8 cellular contexts compared by ENCODE assay signal in the genomic region with DNA sequence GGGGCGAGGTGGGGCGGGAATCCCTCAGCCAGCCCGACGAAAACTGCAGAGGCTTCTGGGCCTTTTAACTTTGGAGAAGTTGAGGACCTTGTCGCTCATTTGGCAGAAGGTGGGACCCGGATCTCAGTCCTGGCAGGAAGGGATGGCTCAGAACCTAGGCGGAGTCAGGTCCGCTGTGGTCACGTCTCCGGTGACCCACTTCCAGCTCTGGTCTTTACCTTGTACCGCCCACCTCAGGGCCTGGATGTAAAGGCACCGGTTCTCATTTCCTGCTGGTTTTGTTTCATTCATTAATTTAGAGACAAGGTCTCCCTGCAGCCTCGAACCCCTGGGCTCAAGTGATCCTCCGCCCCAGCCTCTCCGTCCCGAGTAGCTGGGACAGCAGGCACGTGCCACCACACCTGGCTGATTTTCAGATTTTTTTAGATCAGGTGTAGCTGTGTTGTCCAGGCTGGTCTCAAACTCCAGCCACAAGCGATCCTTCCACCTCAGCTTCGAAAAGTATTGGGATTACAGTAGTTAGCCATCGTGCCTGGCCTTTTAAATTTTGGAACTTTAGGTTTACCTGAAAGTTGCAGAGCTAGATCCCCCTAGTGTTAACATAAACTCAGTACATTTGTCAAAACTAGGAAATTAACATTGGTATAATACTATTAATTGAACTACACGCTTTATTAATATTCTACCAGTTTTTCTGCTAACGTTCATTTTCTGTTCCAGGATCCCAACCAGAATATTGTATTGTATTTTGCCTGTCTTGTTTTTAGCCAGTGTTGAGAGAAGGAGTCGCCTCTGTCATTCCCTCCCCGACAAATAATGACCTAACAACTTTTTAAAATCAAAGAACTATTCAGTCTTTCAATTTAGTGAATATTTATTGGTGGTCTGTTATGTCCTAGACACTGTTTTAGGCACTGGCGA. TPM values are rescaled to one million over a fixed set of nuclear protein-coding genes. Genes with fewer than 3 reads are reported as not detected.
A peak's percentile ranks its signal among the peaks of the same experiment; 100 is the strongest.
DNase-seq lines count a peak whose midpoint lies in the region; ATAC-seq and TF ChIP-seq lines count a peak whose summit lies in the region.

No MANE protein-coding gene starts in this region.

- peaks cover 26% of the 10 kb centered on the region for H3K4me1 Mint-ChIP-seq in activated T-helper 2 cell treated with anti-CD3 and anti-CD28 coated beads, Interferon-gamma antibody, Interleukin-2, Interleukin-4, amounts not matched to agents 10 μg/mL and 5 μg/mL and 100 μg/mL, durations not matched to agents 14 hours and 24 hours and 36 hours (ENCODE audit: low read depth)

- DNase-seq in C1 segment of cervical spinal cord (lab: John Stamatoyannopoulos, UW): peak in 9 of 14 donors; percentile 39 to 70 (median 52)
- peak; percentile 43 for DNase-seq in NT2/D1 (ENCODE audit: low read depth, low spot score)
- DNase-seq in activated T-helper 2 cell treated with anti-CD3 and anti-CD28 coated beads, Interferon-gamma antibody, Interleukin-2, Interleukin-4, amounts not matched to agents 10 μg/mL and 5 μg/mL and 100 μg/mL, durations not matched to agents 14 hours and 24 hours and 36 hours (ENCODE audit: low spot score): no peak
- DNase-seq in foreskin fibroblast: peak; percentile 28 to 54
- no peak for DNase-seq in omental fat pad (ENCODE audit: low spot score)
- no peak for DNase-seq in aorta

- ATAC-seq in HG03354 (IDR thresholded peaks at IDR 0.05; ENCODE audit: poor library complexity, severe bottlenecking, unreplicated experiment): peak; percentile 46
- peak; percentile 68 for ATAC-seq in omental fat pad (ENCODE audit: low FRiP score)
- peak; percentile 69 for ATAC-seq in aorta (ENCODE audit: low FRiP score)

- no peaks in the 10 kb centered on the region for H3K4me1 ChIP-seq in NT2/D1 (ENCODE audit: insufficient read depth, insufficient read length)
- H3K4me1 ChIP-seq in aorta (ENCODE audit: control insufficient read depth in 1 of 2, insufficient read depth in 2 of 2, low read length in 2 of 2): no peaks in the 10 kb centered on the region

- H3K27ac Mint-ChIP-seq in activated T-helper 2 cell treated with anti-CD3 and anti-CD28 coated beads, Interferon-gamma antibody, Interleukin-2, Interleukin-4, amounts not matched to agents 10 μg/mL and 5 μg/mL and 100 μg/mL, durations not matched to agents 14 hours and 24 hours and 36 hours: peak overlapping the region; percentile 97

- no peaks in the 10 kb centered on the region for H3K9me3 Mint-ChIP-seq in activated T-helper 2 cell treated with anti-CD3 and anti-CD28 coated beads, Interferon-gamma antibody, Interleukin-2, Interleukin-4, amounts not matched to agents 10 μg/mL and 5 μg/mL and 100 μg/mL, durations not matched to agents 14 hours and 24 hours and 36 hours

- TF ChIP-seq CTCF in foreskin fibroblast (IDR thresholded peaks at IDR 0.05; ENCODE audit: low read depth, low read length) (peak; percentile 39), omental fat pad (IDR thresholded peaks at IDR 0.05) (no peak)

- H3K4me3 ChIP-seq in NT2/D1 (ENCODE audit: insufficient read length, low read depth): peak overlapping the region; percentile 74
- H3K4me3 ChIP-seq in foreskin fibroblast (ENCODE audit: low read depth in 1 of 2, low read length in 2 of 2): peak overlapping the region; percentile 84 to 85
- H3K4me3 ChIP-seq in aorta (ENCODE audit: low read length in 2 of 2): peak overlapping the region; percentile 53 to 57

- peak overlapping the region in 1 of 2 donors; percentile 50 for H3K27ac ChIP-seq in aorta (ENCODE audit: low read depth in 1 of 2, low read length in 2 of 2)

- WGBS in aorta, 2 donors: 9 to 10% methylated on average over 25 of the region's 25 CpGs

- peaks cover 9% of the 10 kb centered on the region for H3K36me3 ChIP-seq in NT2/D1 (ENCODE audit: insufficient read depth, insufficient read length, low read length)
- no peaks in the 10 kb centered on the region for H3K36me3 ChIP-seq in aorta (ENCODE audit: control insufficient read depth in 1 of 2, insufficient read depth in 2 of 2, low read length in 1 of 2)

- peaks cover 5% of the 10 kb centered on the region for H3K36me3 Mint-ChIP-seq in activated T-helper 2 cell treated with anti-CD3 and anti-CD28 coated beads, Interferon-gamma antibody, Interleukin-2, Interleukin-4, amounts not matched to agents 10 μg/mL and 5 μg/mL and 100 μg/mL, durations not matched to agents 14 hours and 24 hours and 36 hours (ENCODE audit: low read depth)

- intact Hi-C loops in activated T-helper 2 cell treated with anti-CD3 and anti-CD28 coated beads, Interferon-gamma antibody, Interleukin-2, Interleukin-4, amounts not matched to agents 10 μg/mL and 5 μg/mL and 100 μg/mL, durations not matched to agents 14 hours and 24 hours and 36 hours (cut with micrococcal nuclease): loop anchor here (1.0 to 10.0 kb wide), 5 partner anchors 9 to 565 kb away; a partner anchor contains a TSS
- intact Hi-C loops in aorta (cut with DNase I): loop anchor here (1.0 to 10.0 kb wide), 5 partner anchors 17 to 125 kb away; a partner anchor contains a TSS

- peak overlapping the region; percentile 85 for H3K9ac ChIP-seq in NT2/D1 (ENCODE audit: insufficient read length, low read depth)

- H3K4me3 Mint-ChIP-seq in activated T-helper 2 cell treated with anti-CD3 and anti-CD28 coated beads, Interferon-gamma antibody, Interleukin-2, Interleukin-4, amounts not matched to agents 10 μg/mL and 5 μg/mL and 100 μg/mL, durations not matched to agents 14 hours and 24 hours and 36 hours (ENCODE audit: low read depth): peak overlapping the region; percentile 85

- H3K27me3 Mint-ChIP-seq in activated T-helper 2 cell treated with anti-CD3 and anti-CD28 coated beads, Interferon-gamma antibody, Interleukin-2, Interleukin-4, amounts not matched to agents 10 μg/mL and 5 μg/mL and 100 μg/mL, durations not matched to agents 14 hours and 24 hours and 36 hours (ENCODE audit: low read depth): no peaks in the 10 kb centered on the region

- TF ChIP-seq POLR2A in GM19099 (IDR thresholded peaks at IDR 0.05; ENCODE audit: extremely low read depth, insufficient read length, low read depth): peak; percentile 18

- H3K9me3 ChIP-seq in NT2/D1 (ENCODE audit: insufficient read depth, low read length): no peaks in the 10 kb centered on the region
- no peaks in the 10 kb centered on the region for H3K9me3 ChIP-seq in aorta (ENCODE audit: control insufficient read depth, low read length)

- no peaks in the 10 kb centered on the region for H3K27me3 ChIP-seq in NT2/D1 (ENCODE audit: insufficient read depth, insufficient read length)
- no peaks in the 10 kb centered on the region for H3K27me3 ChIP-seq in aorta (ENCODE audit: control insufficient read depth in 1 of 2, insufficient read depth in 2 of 2, low read length in 1 of 2)

RNA-seq across cellular contexts. Expression of a gene that starts 0.9 kb away (rescaled TPM):
- 11.8 and 14.1 TPM in 2 replicates for total RNA-seq in activated T-helper 2 cell treated with anti-CD3 and anti-CD28 coated beads, Interferon-gamma antibody, Interleukin-2, Interleukin-4, amounts not matched to agents 10 μg/mL and 5 μg/mL and 100 μg/mL, durations not matched to agents 14 hours and 24 hours and 36 hours
- total RNA-seq in omental fat pad (10 to 100 TPM; 21.5 to 41.3 (median 30.2) TPM), aorta (10 to 100 TPM; 31.6 to 45.6 TPM)
- 10 to 100 TPM; 14.4 to 33.9 TPM for polyA plus RNA-seq in aorta

RNA-seq across cellular contexts. Expression of a gene that starts 45.7 kb away (rescaled TPM):
- 165 and 196 TPM in 2 replicates for total RNA-seq in activated T-helper 2 cell treated with anti-CD3 and anti-CD28 coated beads, Interferon-gamma antibody, Interleukin-2, Interleukin-4, amounts not matched to agents 10 μg/mL and 5 μg/mL and 100 μg/mL, durations not matched to agents 14 hours and 24 hours and 36 hours
- 10 to 100 TPM; 33.3 to 58.6 (median 44.6) TPM for total RNA-seq in omental fat pad
- 10 to 100 TPM; 74.3 to 92.6 TPM for total RNA-seq in aorta
- polyA plus RNA-seq in aorta: 10 to 100 TPM; 34.9 to 70.5 TPM

Comparison
In these comparisons a context has a peak if more than half of its experiments do, and no peak if none do; other contexts are left out.
1. DNase-seq: peak in C1 segment of cervical spinal cord (9 of 14), NT2/D1 (single experiment) and foreskin fibroblast (2 of 2); none in activated T-helper 2 cell treated with anti-CD3 and anti-CD28 coated beads, Interferon-gamma antibody, Interleukin-2, Interleukin-4, amounts not matched to agents 10 μg/mL and 5 μg/mL and 100 μg/mL, durations not matched to agents 14 hours and 24 hours and 36 hours (single experiment), omental fat pad (single experiment) and aorta (0 of 2).
2. Peak in every context shown above with its lines, with median percentiles within 50 percentile points of each other: ATAC-seq and H3K4me3 ChIP-seq.